In genomic region chr11:63765688-63766241, GRCh38 we compare ENCODE assay signal across 1 cellular context.
TF ChIP-seq lines count a peak whose summit lies in the region.

No MANE protein-coding gene starts in this region.

TF ChIP-seq in H1, 55 proteins besides CTCF, POLR2A, EP300 and RAD21:
- TF ChIP-seq BACH1 (IDR thresholded peaks at IDR 0.05; ENCODE audit: low read length): no peak
- TF ChIP-seq ASH2L (IDR thresholded peaks at IDR 0.05; ENCODE audit: low read length): no peak
- no peak for TF ChIP-seq CREB1 (IDR thresholded peaks at IDR 0.05)
- no peak for TF ChIP-seq NRF1 (IDR thresholded peaks at IDR 0.05; ENCODE audit: low read depth, low read length)
- no peak for TF ChIP-seq CHD7 (IDR thresholded peaks at IDR 0.05; ENCODE audit: insufficient replicate concordance, low read length)
- no peak for TF ChIP-seq MAFK (IDR thresholded peaks at IDR 0.05; ENCODE audit: low read depth, low read length)
- TF ChIP-seq SP4 (IDR thresholded peaks at IDR 0.05; ENCODE audit: low read length): no peak
- no peak for TF ChIP-seq CBX8 (IDR thresholded peaks at IDR 0.05; ENCODE audit: borderline replicate concordance, low read depth, low read length)
